In genomic region chr2:61220768-61221167, GRCh38 we compare ENCODE assay signal across 19 cellular contexts. TPM values are rescaled to one million over a fixed set of nuclear protein-coding genes. Genes with fewer than 3 reads are reported as not detected.
DNase-seq lines count a peak whose midpoint lies in the region; ATAC-seq and TF ChIP-seq lines count a peak whose summit lies in the region.
"Had no signal": no experiment of that assay in that cellular context is flagged by ENCODE, and none has a peak within 500 bp of the region (broad histone marks: within the 10 kb centered on the region; RNA-seq: fewer than 3 reads in every experiment).

No MANE protein-coding gene starts in this region.

- peaks cover 6 to 92% of the 10 kb centered on the region in 2 experiments for H3K36me3 ChIP-seq in mesenchymal stem cell (ENCODE audit: control insufficient read depth in 1 of 2, insufficient read depth in 2 of 2, low read depth in 1 of 2, low read length in 2 of 2)
- no peaks in the 10 kb centered on the region for H3K36me3 ChIP-seq in aorta (ENCODE audit: control insufficient read depth in 1 of 2, insufficient read depth in 2 of 2, low read length in 1 of 2)

- 88% methylated on average over 2 of the region's 2 CpGs for WGBS in mesenchymal stem cell
- WGBS in aorta, 2 donors: 54 to 57% methylated on average over 2 of the region's 2 CpGs

- H3K4ac ChIP-seq in mesenchymal stem cell (ENCODE audit: low read depth in 1 of 2, low read length in 2 of 2): no peak overlapping the region

- H2BK120ac ChIP-seq in mesenchymal stem cell (ENCODE audit: low read depth, low read length): no peak overlapping the region

- no peak overlapping the region for H3K18ac ChIP-seq in mesenchymal stem cell (ENCODE audit: low read depth in 1 of 2, low read length in 2 of 2)

- H3K27ac ChIP-seq in mesenchymal stem cell (ENCODE audit: low read length, poor library complexity, severe bottlenecking): peak overlapping the region; percentile 71
- no peak overlapping the region for H3K27ac ChIP-seq in aorta (ENCODE audit: low read depth in 1 of 2, low read length in 2 of 2)
- H3K27ac ChIP-seq: KMS-11, neutrophil had no signal

- H3K4me3 Mint-ChIP-seq in HFFc6 (peak overlapping the region; percentile 53; the same call in 1 of the 2 replicates), Calu3 (ENCODE audit: low read depth, unreplicated experiment) (no peak overlapping the region)
- H3K4me3 Mint-ChIP-seq: activated CD8-positive, alpha-beta memory T cell treated with anti-CD3 and anti-CD28 coated beads, Interleukin-2, amount 10 ng/mL, durations not matched to agents 7 days and 5 days had no signal

- no peak overlapping the region for H4K8ac ChIP-seq in mesenchymal stem cell (ENCODE audit: low read length)

- TF ChIP-seq CTCF in AG04449 (IDR thresholded peaks at IDR 0.05; ENCODE audit: insufficient read depth, low read length, missing control alignments) (no peak), HFFc6 (IDR thresholded peaks at IDR 0.05) (no peak), choroid plexus epithelial cell (conservative IDR thresholded peaks at IDR 0.05; ENCODE audit: low read depth, low read length) (no peak), Calu3 (IDR thresholded peaks at IDR 0.05; ENCODE audit: unreplicated experiment) (no peak)

- H3K4me1 ChIP-seq in mesenchymal stem cell (ENCODE audit: control insufficient read depth, insufficient read depth, low read depth, low read length): no peaks in the 10 kb centered on the region
- no peaks in the 10 kb centered on the region for H3K4me1 ChIP-seq in aorta (ENCODE audit: control insufficient read depth in 1 of 2, insufficient read depth in 2 of 2, low read length in 2 of 2)

- H3K27me3 Mint-ChIP-seq in HFFc6 (ENCODE audit: insufficient read depth) (peaks cover 3% of the 10 kb centered on the region; the same call in 1 of the 2 replicates), Calu3 (ENCODE audit: unreplicated experiment) (no peaks in the 10 kb centered on the region)
- H3K27me3 Mint-ChIP-seq: activated CD8-positive, alpha-beta memory T cell treated with anti-CD3 and anti-CD28 coated beads, Interleukin-2, amount 10 ng/mL, durations not matched to agents 7 days and 5 days had no signal

- H3K36me3 Mint-ChIP-seq in HFFc6 (ENCODE audit: low read depth) (peaks cover 37% of the 10 kb centered on the region), Calu3 (ENCODE audit: insufficient read depth, unreplicated experiment) (peaks cover 19% of the 10 kb centered on the region)

- DNase-seq in AG04449 (ENCODE audit: low read depth, low spot score) (peak; percentile 16), HFFc6 (peak; percentile 50), choroid plexus epithelial cell (ENCODE audit: low read depth) (peak; percentile 80), mesenchymal stem cell (no peak), Calu3 (no peak), aorta (no peak)
- DNase-seq: activated CD8-positive, alpha-beta memory T cell treated with anti-CD3 and anti-CD28 coated beads, Interleukin-2, amount 10 ng/mL, durations not matched to agents 7 days and 5 days; activated gamma-delta T cell treated with Interleukin-2 at 50 U/mL for 16 hours; caudate nucleus; islet precursor cell; NCI-H1417 treated with DMSO at 0.1 percent for 48 hours; NCI-H226; SHP77; stimulated activated naive CD8-positive, alpha-beta T cell treated with anti-CD3 and anti-CD28 coated beads, Interleukin-15, Interleukin-2, amounts not matched to agents 100 U/mL and 50 U/mL, for 24 hours had no signal

- no peaks in the 10 kb centered on the region for H3K9me3 Mint-ChIP-seq in HFFc6
- no peaks in the 10 kb centered on the region for H3K9me3 Mint-ChIP-seq in Calu3 (ENCODE audit: low read depth, unreplicated experiment)

- intact Hi-C loops in Calu3 (cut with micrococcal nuclease; ENCODE audit: unreplicated experiment) (no loop called here), aorta (cut with DNase I) (no loop called here)

- no peak overlapping the region for H2BK12ac ChIP-seq in mesenchymal stem cell (ENCODE audit: low read length in 2 of 2)

- H2AFZ ChIP-seq in mesenchymal stem cell (ENCODE audit: low read depth, low read length): no peak overlapping the region

- no peak overlapping the region for H2BK15ac ChIP-seq in mesenchymal stem cell (ENCODE audit: low read depth, poor library complexity, severe bottlenecking)

- no peak overlapping the region for H2AK5ac ChIP-seq in mesenchymal stem cell (ENCODE audit: low read length, severe bottlenecking)

- H3K4me1 Mint-ChIP-seq in HFFc6 (ENCODE audit: low read depth) (peaks cover 31% of the 10 kb centered on the region), Calu3 (ENCODE audit: low read depth, unreplicated experiment) (peaks cover 10% of the 10 kb centered on the region)

- H3K23ac ChIP-seq in mesenchymal stem cell (ENCODE audit: low read length in 2 of 2): no peak overlapping the region

- POLR2A ChIA-PET in AG04449 (lab: Yijun Ruan, JAX): interaction anchor here (1.3 to 1.4 kb wide), 2 partner anchors 9 to 10 kb away, joined by 3 to 4 read pairs; no protein-coding TSS in a partner anchor

- no peak overlapping the region for H3K14ac ChIP-seq in mesenchymal stem cell (ENCODE audit: low read length in 2 of 2)

- no peak overlapping the region for H3K4me2 ChIP-seq in mesenchymal stem cell (ENCODE audit: low read length, poor library complexity, severe bottlenecking)
- H3K4me2 ChIP-seq: KMS-11, smooth muscle cell had no signal

- peaks cover 3% of the 10 kb centered on the region for H3K79me1 ChIP-seq in mesenchymal stem cell (replicated peaks; ENCODE audit: low read length, poor library complexity, severe bottlenecking)

- H3K27me3 ChIP-seq in mesenchymal stem cell (ENCODE audit: control insufficient read depth in 1 of 2, insufficient read depth in 1 of 2, low read length in 2 of 2) (no peaks in the 10 kb centered on the region), aorta (ENCODE audit: control insufficient read depth in 1 of 2, insufficient read depth in 2 of 2, low read length in 1 of 2) (no peaks in the 10 kb centered on the region)
- H3K27me3 ChIP-seq: neutrophil had no signal

- CTCF ChIA-PET in AG04449 (lab: Yijun Ruan, JAX): interaction anchor here (1.2 kb wide), 1 partner anchor 10 kb away, joined by 4 read pairs; no protein-coding TSS in a partner anchor
- CTCF ChIA-PET in Calu3 (lab: Charles Lee): no interaction called here

- BruUV-seq in Calu3 (replicated peaks; lab: Mats Ljungman, UMichigan): no TSS peak

- no peaks in the 10 kb centered on the region for H3K9me3 ChIP-seq in mesenchymal stem cell (ENCODE audit: control insufficient read depth, low read length)
- H3K9me3 ChIP-seq in aorta (ENCODE audit: control insufficient read depth, low read length): no peaks in the 10 kb centered on the region
- H3K9me3 ChIP-seq: neutrophil had no signal

- no peak overlapping the region for H4K91ac ChIP-seq in mesenchymal stem cell (ENCODE audit: low read length)

- ATAC-seq in HG02571 (IDR thresholded peaks at IDR 0.05; ENCODE audit: unreplicated experiment): no peak
- ATAC-seq in HG02798 (IDR thresholded peaks at IDR 0.05; ENCODE audit: poor library complexity, unreplicated experiment): no peak
- ATAC-seq in aorta (ENCODE audit: low FRiP score): no peak
- ATAC-seq: activated CD8-positive, alpha-beta memory T cell treated with anti-CD3 and anti-CD28 coated beads, Interleukin-2, amount 10 ng/mL, durations not matched to agents 7 days and 5 days; stimulated activated naive CD8-positive, alpha-beta T cell treated with anti-CD3 and anti-CD28 coated beads, Interleukin-15, Interleukin-2, amounts not matched to agents 100 U/mL and 50 U/mL, for 24 hours had no signal

- H3K9ac ChIP-seq in mesenchymal stem cell (ENCODE audit: low read length): no peak overlapping the region
- H3K9ac ChIP-seq: KMS-11 had no signal

- H2BK5ac ChIP-seq in mesenchymal stem cell (ENCODE audit: low read depth, low read length, poor library complexity, severe bottlenecking): no peak overlapping the region

- H3K4me3 ChIP-seq in AG04449 (ENCODE audit: low read depth, low read length) (no peak overlapping the region), choroid plexus epithelial cell (ENCODE audit: low read depth, low read length) (no peak overlapping the region), mesenchymal stem cell (ENCODE audit: insufficient read depth in 1 of 2, low read depth in 1 of 2, low read length in 2 of 2) (no peak overlapping the region), aorta (ENCODE audit: low read length in 2 of 2) (no peak overlapping the region)
- H3K4me3 ChIP-seq: smooth muscle cell had no signal

- H3K27ac Mint-ChIP-seq in HFFc6 (peak overlapping the region; percentile 55), Calu3 (ENCODE audit: unreplicated experiment) (no peak overlapping the region)
- H3K27ac Mint-ChIP-seq: activated CD8-positive, alpha-beta memory T cell treated with anti-CD3 and anti-CD28 coated beads, Interleukin-2, amount 10 ng/mL, durations not matched to agents 7 days and 5 days had no signal

RNA-seq across cellular contexts. Expression of gene C2orf74, which starts 58.8 kb away (rescaled TPM):
- 10 to 100 TPM; 13.5 to 23.0 (median 20.7) TPM for total RNA-seq in HFFc6 (2021; fragmentation: NEBNext Ultra II Directional; extraction: Animal tissue kit (Norgen Biotek cat#: 25700))
- polyA plus RNA-seq in mesenchymal stem cell (2013, experiment 1 of 2): 20.1 TPM
- polyA plus RNA-seq in mesenchymal stem cell (2013, experiment 2 of 2): 19.7 TPM
- total RNA-seq in Calu3 (2022) (17.1 and 17.4 TPM in 2 replicates), aorta (10 to 100 TPM in 1 of 2 donors, 1 to 10 TPM in 1; 4.8 to 19.1 TPM)
- 10 to 100 TPM; 19.1 to 69.0 TPM for polyA plus RNA-seq in aorta

Comparison
In these comparisons a context has a peak if more than half of its experiments do, and no peak if none do; other contexts are left out.
1. DNase-seq: peak in AG04449 (single experiment), HFFc6 (single experiment) and choroid plexus epithelial cell (single experiment); none in mesenchymal stem cell (single experiment), Calu3 (single experiment) and aorta (0 of 2).